In genomic region chr16:79501446-79501845, GRCh38 we compare ENCODE assay signal across 7 cellular contexts.
"Had no signal": no experiment of that assay in that cellular context is flagged by ENCODE, and none has a peak within 500 bp of the region (broad histone marks: within the 10 kb centered on the region; RNA-seq: fewer than 3 reads in every experiment).

No MANE protein-coding gene starts in this region.

- ATAC-seq: GM23338 had no signal

- H3K4me1 Mint-ChIP-seq: GM23338 had no signal

- DNase-seq: H9, HCEC 1CT, KBM-7 had no signal

- H3K27ac Mint-ChIP-seq: GM23338, H9 had no signal

- H3K4me3 Mint-ChIP-seq: GM23338, H9 had no signal

- FAIRE-seq: H1, H54, HTR-8/SVneo had no signal

- H3K4me2 ChIP-seq: GM23338 had no signal

- H3K4me3 ChIP-seq: GM23338 had no signal

- H3K9me3 Mint-ChIP-seq: GM23338, H9 had no signal

- H2AFZ ChIP-seq: GM23338 had no signal
